9 cellular contexts compared by ENCODE assay signal in genomic region chr21:21101911-21102310, GRCh38.
A peak's percentile ranks its signal among the peaks of the same experiment; 100 is the strongest.
DNase-seq lines count a peak whose midpoint lies in the region; ATAC-seq and TF ChIP-seq lines count a peak whose summit lies in the region.
"Had no signal": no experiment of that assay in that cellular context is flagged by ENCODE, and none has a peak within 500 bp of the region (broad histone marks: within the 10 kb centered on the region; RNA-seq: fewer than 3 reads in every experiment).

No MANE protein-coding gene starts in this region.

- ATAC-seq in HG03354 (IDR thresholded peaks at IDR 0.05; ENCODE audit: poor library complexity, severe bottlenecking, unreplicated experiment): peak; percentile 83
- no peak for ATAC-seq in stimulated activated memory B cell treated with anti-CD40 and anti-IgM and Interleukin-4, amounts not matched to agents 10 μg/mL and 1 μg/mL and 100 μg/mL, for 72 hours

- DNase-seq in NCI-H526 (lab: John Stamatoyannopoulos, UW) (peak; percentile 2 to 27), chondrocyte (ENCODE audit: low spot score) (no peak), occipital lobe (lab: John Stamatoyannopoulos, UW) (peak; percentile 34), OCI-M2 (lab: John Stamatoyannopoulos, UW; ENCODE audit: unreplicated experiment) (no peak), epidermal melanocyte (ENCODE audit: insufficient read length, low spot score) (no peak)
- DNase-seq in activated naive CD8-positive, alpha-beta T cell treated with anti-CD3 and anti-CD28 coated beads for 36 hours: no peak

- no peaks in the 10 kb centered on the region for H3K27me3 Mint-ChIP-seq in chondrocyte (ENCODE audit: low read depth)
- H3K27me3 Mint-ChIP-seq in stimulated activated memory B cell treated with anti-CD40 and anti-IgM and Interleukin-4, amounts not matched to agents 10 μg/mL and 1 μg/mL and 100 μg/mL, for 72 hours: no peaks in the 10 kb centered on the region
- no peaks in the 10 kb centered on the region for H3K27me3 Mint-ChIP-seq in activated naive CD8-positive, alpha-beta T cell treated with anti-CD3 and anti-CD28 coated beads for 36 hours
- H3K27me3 Mint-ChIP-seq: central memory CD8-positive, alpha-beta T cell had no signal

- peak; percentile 70 for TF ChIP-seq CTCF in chondrocyte (IDR thresholded peaks at IDR 0.05)

- H3K9me3 Mint-ChIP-seq in chondrocyte (ENCODE audit: low read depth): no peaks in the 10 kb centered on the region
- no peaks in the 10 kb centered on the region for H3K9me3 Mint-ChIP-seq in stimulated activated memory B cell treated with anti-CD40 and anti-IgM and Interleukin-4, amounts not matched to agents 10 μg/mL and 1 μg/mL and 100 μg/mL, for 72 hours
- no peaks in the 10 kb centered on the region for H3K9me3 Mint-ChIP-seq in activated naive CD8-positive, alpha-beta T cell treated with anti-CD3 and anti-CD28 coated beads for 36 hours

- no peak overlapping the region for H3K4me3 Mint-ChIP-seq in chondrocyte (ENCODE audit: unreplicated experiment)
- H3K4me3 Mint-ChIP-seq in stimulated activated memory B cell treated with anti-CD40 and anti-IgM and Interleukin-4, amounts not matched to agents 10 μg/mL and 1 μg/mL and 100 μg/mL, for 72 hours: no peak overlapping the region
- H3K4me3 Mint-ChIP-seq in activated naive CD8-positive, alpha-beta T cell treated with anti-CD3 and anti-CD28 coated beads for 36 hours: no peak overlapping the region
- H3K4me3 Mint-ChIP-seq: central memory CD8-positive, alpha-beta T cell had no signal

- no peak overlapping the region for H3K27ac Mint-ChIP-seq in chondrocyte (ENCODE audit: unreplicated experiment)
- H3K27ac Mint-ChIP-seq in stimulated activated memory B cell treated with anti-CD40 and anti-IgM and Interleukin-4, amounts not matched to agents 10 μg/mL and 1 μg/mL and 100 μg/mL, for 72 hours: no peak overlapping the region
- H3K27ac Mint-ChIP-seq in activated naive CD8-positive, alpha-beta T cell treated with anti-CD3 and anti-CD28 coated beads for 36 hours: no peak overlapping the region

- H3K36me3 Mint-ChIP-seq in chondrocyte (ENCODE audit: low read depth): no peaks in the 10 kb centered on the region
- H3K36me3 Mint-ChIP-seq in stimulated activated memory B cell treated with anti-CD40 and anti-IgM and Interleukin-4, amounts not matched to agents 10 μg/mL and 1 μg/mL and 100 μg/mL, for 72 hours: no peaks in the 10 kb centered on the region
- no peaks in the 10 kb centered on the region for H3K36me3 Mint-ChIP-seq in activated naive CD8-positive, alpha-beta T cell treated with anti-CD3 and anti-CD28 coated beads for 36 hours

- no peaks in the 10 kb centered on the region for H3K4me1 Mint-ChIP-seq in chondrocyte (ENCODE audit: low read depth)
- no peaks in the 10 kb centered on the region for H3K4me1 Mint-ChIP-seq in stimulated activated memory B cell treated with anti-CD40 and anti-IgM and Interleukin-4, amounts not matched to agents 10 μg/mL and 1 μg/mL and 100 μg/mL, for 72 hours
- no peaks in the 10 kb centered on the region for H3K4me1 Mint-ChIP-seq in activated naive CD8-positive, alpha-beta T cell treated with anti-CD3 and anti-CD28 coated beads for 36 hours
- H3K4me1 Mint-ChIP-seq: central memory CD8-positive, alpha-beta T cell had no signal

Comparison
In these comparisons a context has a peak if more than half of its experiments do, and no peak if none do; other contexts are left out.
1. DNase-seq: peak in NCI-H526 (2 of 2) and occipital lobe (single experiment); none in chondrocyte (single experiment), OCI-M2 (single experiment), epidermal melanocyte (single experiment) and activated naive CD8-positive, alpha-beta T cell treated with anti-CD3 and anti-CD28 coated beads for 36 hours (single experiment).